Comparison of ENCODE assay signal across 1 cellular context in genomic region chr3:61910732-61911131, GRCh38.
TF ChIP-seq lines count a peak whose summit lies in the region.

No MANE protein-coding gene starts in this region.

TF ChIP-seq in GM12878, 131 proteins besides CTCF, POLR2A, EP300 and RAD21 (continued from another document):
- TF ChIP-seq GATAD2B (conservative IDR thresholded peaks at IDR 0.05; ENCODE audit: low read depth) (no peak), NKRF (conservative IDR thresholded peaks at IDR 0.05) (no peak), EZH2 (IDR thresholded peaks at IDR 0.05; ENCODE audit: borderline replicate concordance, control insufficient read depth, low read depth, low read length) (no peak), IKZF1 (conservative IDR thresholded peaks at IDR 0.05) (peak; percentile 74), E2F8 (IDR thresholded peaks at IDR 0.05; ENCODE audit: low read depth, partially characterized antibody) (no peak), YY1 (IDR thresholded peaks at IDR 0.05; ENCODE audit: low read depth, low read length) (no peak), STAT3 (IDR thresholded peaks at IDR 0.05; ENCODE audit: low read depth, low read length) (no peak), CEBPZ (IDR thresholded peaks at IDR 0.05; ENCODE audit: low read depth, low read length) (no peak), SMARCA5 (IDR thresholded peaks at IDR 0.05) (no peak), HDGF (IDR thresholded peaks at IDR 0.05) (0 out of 2 replicates have a peak, but pooled peaks have one; percentile 30), MYC (IDR thresholded peaks at IDR 0.05; ENCODE audit: insufficient read depth, insufficient read length, insufficient replicate concordance, low read length, severe bottlenecking) (no peak), SMAD5 (IDR thresholded peaks at IDR 0.05; ENCODE audit: low read depth) (no peak), BCL11A (IDR thresholded peaks at IDR 0.05; ENCODE audit: low read depth, low read length) (no peak), TBL1XR1 (IDR thresholded peaks at IDR 0.05; ENCODE audit: low read depth, low read length) (no peak), JUND (IDR thresholded peaks at IDR 0.05; ENCODE audit: low read depth, low read length) (no peak), SMAD1 (IDR thresholded peaks at IDR 0.05; ENCODE audit: low read depth, partially characterized antibody) (no peak), CBX3 (IDR thresholded peaks at IDR 0.05; ENCODE audit: borderline replicate concordance, low read depth) (no peak), BACH1 (IDR thresholded peaks at IDR 0.05; ENCODE audit: borderline replicate concordance) (peak; percentile 38; the same call in 1 of the 2 replicates), PAX5 (IDR thresholded peaks at IDR 0.05; ENCODE audit: borderline replicate concordance, low read depth, low read length) (no peak), BMI1 (IDR thresholded peaks at IDR 0.05; ENCODE audit: borderline replicate concordance) (no peak), IKZF2 (IDR thresholded peaks at IDR 0.05) (peak; percentile 70 to 81; a peak in 3 of 4 replicates), MYB (IDR thresholded peaks at IDR 0.05; ENCODE audit: borderline replicate concordance, low read depth, low read length) (no peak), ZNF24 (IDR thresholded peaks at IDR 0.05) (no peak), NR2F1 (conservative IDR thresholded peaks at IDR 0.05) (peak; percentile 40; the same call in 1 of the 2 replicates), MTA2 (IDR thresholded peaks at IDR 0.05; ENCODE audit: low read depth) (peak; percentile 61; the same call in 1 of the 2 replicates), MLLT1 (IDR thresholded peaks at IDR 0.05) (peak; percentile 55; the same call in 1 of the 2 replicates), CHD2 (IDR thresholded peaks at IDR 0.05; ENCODE audit: borderline replicate concordance, low read depth, low read length) (no peak), IRF3 (IDR thresholded peaks at IDR 0.05) (no peak), HDAC2 (IDR thresholded peaks at IDR 0.05) (no peak), BHLHE40 (IDR thresholded peaks at IDR 0.05; ENCODE audit: borderline replicate concordance in 1 of 2, low read depth in 2 of 2, low read length in 1 of 2) (no peak)
- TF ChIP-seq, protein P1, sequence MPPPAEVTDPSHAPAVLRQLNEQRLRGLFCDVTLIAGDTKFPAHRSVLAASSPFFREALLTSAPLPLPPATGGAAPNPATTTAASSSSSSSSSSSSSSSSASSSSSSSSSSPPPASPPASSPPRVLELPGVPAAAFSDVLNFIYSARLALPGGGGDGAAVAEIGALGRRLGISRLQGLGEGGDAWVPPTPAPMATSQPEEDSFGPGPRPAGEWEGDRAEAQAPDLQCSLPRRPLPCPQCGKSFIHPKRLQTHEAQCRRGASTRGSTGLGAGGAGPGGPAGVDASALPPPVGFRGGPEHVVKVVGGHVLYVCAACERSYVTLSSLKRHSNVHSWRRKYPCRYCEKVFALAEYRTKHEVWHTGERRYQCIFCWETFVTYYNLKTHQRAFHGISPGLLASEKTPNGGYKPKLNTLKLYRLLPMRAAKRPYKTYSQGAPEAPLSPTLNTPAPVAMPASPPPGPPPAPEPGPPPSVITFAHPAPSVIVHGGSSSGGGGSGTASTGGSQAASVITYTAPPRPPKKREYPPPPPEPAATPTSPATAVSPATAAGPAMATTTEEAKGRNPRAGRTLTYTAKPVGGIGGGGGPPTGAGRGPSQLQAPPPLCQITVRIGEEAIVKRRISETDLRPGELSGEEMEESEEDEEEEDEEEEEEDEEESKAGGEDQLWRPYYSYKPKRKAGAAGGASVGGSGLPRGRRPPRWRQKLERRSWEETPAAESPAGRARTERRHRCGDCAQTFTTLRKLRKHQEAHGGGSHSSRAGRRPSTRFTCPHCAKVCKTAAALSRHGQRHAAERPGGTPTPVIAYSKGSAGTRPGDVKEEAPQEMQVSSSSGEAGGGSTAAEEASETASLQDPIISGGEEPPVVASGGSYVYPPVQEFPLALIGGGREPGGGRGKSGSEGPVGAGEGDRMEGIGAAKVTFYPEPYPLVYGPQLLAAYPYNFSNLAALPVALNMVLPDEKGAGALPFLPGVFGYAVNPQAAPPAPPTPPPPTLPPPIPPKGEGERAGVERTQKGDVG (CRISPR knock-in tag; IDR thresholded peaks at IDR 0.05): no peak
- TF ChIP-seq, protein P2, sequence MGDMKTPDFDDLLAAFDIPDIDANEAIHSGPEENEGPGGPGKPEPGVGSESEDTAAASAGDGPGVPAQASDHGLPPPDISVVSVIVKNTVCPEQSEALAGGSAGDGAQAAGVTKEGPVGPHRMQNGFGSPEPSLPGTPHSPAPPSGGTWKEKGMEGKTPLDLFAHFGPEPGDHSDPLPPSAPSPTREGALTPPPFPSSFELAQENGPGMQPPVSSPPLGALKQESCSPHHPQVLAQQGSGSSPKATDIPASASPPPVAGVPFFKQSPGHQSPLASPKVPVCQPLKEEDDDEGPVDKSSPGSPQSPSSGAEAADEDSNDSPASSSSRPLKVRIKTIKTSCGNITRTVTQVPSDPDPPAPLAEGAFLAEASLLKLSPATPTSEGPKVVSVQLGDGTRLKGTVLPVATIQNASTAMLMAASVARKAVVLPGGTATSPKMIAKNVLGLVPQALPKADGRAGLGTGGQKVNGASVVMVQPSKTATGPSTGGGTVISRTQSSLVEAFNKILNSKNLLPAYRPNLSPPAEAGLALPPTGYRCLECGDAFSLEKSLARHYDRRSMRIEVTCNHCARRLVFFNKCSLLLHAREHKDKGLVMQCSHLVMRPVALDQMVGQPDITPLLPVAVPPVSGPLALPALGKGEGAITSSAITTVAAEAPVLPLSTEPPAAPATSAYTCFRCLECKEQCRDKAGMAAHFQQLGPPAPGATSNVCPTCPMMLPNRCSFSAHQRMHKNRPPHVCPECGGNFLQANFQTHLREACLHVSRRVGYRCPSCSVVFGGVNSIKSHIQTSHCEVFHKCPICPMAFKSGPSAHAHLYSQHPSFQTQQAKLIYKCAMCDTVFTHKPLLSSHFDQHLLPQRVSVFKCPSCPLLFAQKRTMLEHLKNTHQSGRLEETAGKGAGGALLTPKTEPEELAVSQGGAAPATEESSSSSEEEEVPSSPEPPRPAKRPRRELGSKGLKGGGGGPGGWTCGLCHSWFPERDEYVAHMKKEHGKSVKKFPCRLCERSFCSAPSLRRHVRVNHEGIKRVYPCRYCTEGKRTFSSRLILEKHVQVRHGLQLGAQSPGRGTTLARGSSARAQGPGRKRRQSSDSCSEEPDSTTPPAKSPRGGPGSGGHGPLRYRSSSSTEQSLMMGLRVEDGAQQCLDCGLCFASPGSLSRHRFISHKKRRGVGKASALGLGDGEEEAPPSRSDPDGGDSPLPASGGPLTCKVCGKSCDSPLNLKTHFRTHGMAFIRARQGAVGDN (IDR thresholded peaks at IDR 0.05): no peak
